In the genomic region with DNA sequence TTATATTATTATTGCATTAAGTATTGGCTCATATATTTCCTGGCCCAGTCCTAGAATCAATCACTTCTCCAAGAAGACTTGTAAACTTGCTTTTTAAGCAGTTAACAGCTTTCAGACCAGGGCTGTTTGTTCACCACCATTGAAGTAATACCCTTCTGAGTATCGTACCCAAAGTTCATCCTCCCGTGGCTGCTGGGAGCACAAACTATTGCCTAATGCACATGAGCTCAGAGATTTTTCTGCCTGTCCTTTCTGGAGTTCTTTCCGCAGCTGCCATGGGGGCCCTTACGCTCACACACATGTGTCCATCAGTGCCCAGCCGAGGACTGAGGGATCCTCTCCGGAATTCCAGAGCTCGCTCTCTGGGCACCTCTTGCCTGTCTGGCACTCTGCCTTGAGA, we compare ENCODE assay signal across 24 cellular contexts. TPM values are rescaled to one million over a fixed set of nuclear protein-coding genes. Genes with fewer than 3 reads are reported as not detected.
"Had no signal": no experiment of that assay in that cellular context is flagged by ENCODE, and none has a peak within 500 bp of the region (broad histone marks: within the 10 kb centered on the region; RNA-seq: fewer than 3 reads in every experiment).

No MANE protein-coding gene starts in this region.

- H3K4me1 Mint-ChIP-seq: endodermal cell, immature natural killer cell had no signal

- DNase-seq: colonic mucosa; cortex of kidney; effector CD8-positive, alpha-beta T cell; effector memory CD8-positive, alpha-beta T cell; endodermal cell; erythroblast; foreskin keratinocyte; heart left ventricle; hypothalamus; immature natural killer cell; left cardiac atrium; left lung; left ventricle myocardium superior; lower lobe of right lung; mammary epithelial cell; mesendoderm; midbrain; naive thymus-derived CD4-positive, alpha-beta T cell had no signal

- H3K36me3 Mint-ChIP-seq: immature natural killer cell; memory B cell; naive thymus-derived CD4-positive, alpha-beta T cell had no signal

- H3K9me3 ChIP-seq: colonic mucosa, gastroesophageal sphincter, left lung, lower lobe of right lung had no signal

- H3K27me3 Mint-ChIP-seq: dendritic cell treated with granulocyte-macrophage colony-stimulating factor and Interleukin-4, amounts not matched to agents 40 ng/mL and 50 ng/mL, for 4 days had no signal

- H3K4me2 ChIP-seq: hepatocyte had no signal

- H3K4me1 ChIP-seq: colonic mucosa, foreskin keratinocyte, gastroesophageal sphincter, left lung, lower lobe of right lung had no signal

- H3K4me3 Mint-ChIP-seq: dendritic cell treated with granulocyte-macrophage colony-stimulating factor and Interleukin-4, amounts not matched to agents 40 ng/mL and 50 ng/mL, for 4 days; effector memory CD8-positive, alpha-beta T cell; endodermal cell; immature natural killer cell; memory B cell; naive thymus-derived CD4-positive, alpha-beta T cell had no signal

- H3K27ac ChIP-seq: colonic mucosa, epithelial cell of prostate, foreskin keratinocyte, gastroesophageal sphincter, heart left ventricle, hepatocyte, left lung, lower lobe of right lung had no signal

- H3K36me3 ChIP-seq: colonic mucosa, gastroesophageal sphincter, heart left ventricle, left lung, lower lobe of right lung had no signal

- H3K9me3 Mint-ChIP-seq: dendritic cell treated with granulocyte-macrophage colony-stimulating factor and Interleukin-4, amounts not matched to agents 40 ng/mL and 50 ng/mL, for 4 days; effector memory CD8-positive, alpha-beta T cell; endodermal cell; immature natural killer cell; memory B cell had no signal

- H3K79me2 ChIP-seq: hepatocyte had no signal

- H3K27ac Mint-ChIP-seq: dendritic cell treated with granulocyte-macrophage colony-stimulating factor and Interleukin-4, amounts not matched to agents 40 ng/mL and 50 ng/mL, for 4 days; effector memory CD8-positive, alpha-beta T cell; endodermal cell; immature natural killer cell; memory B cell; naive thymus-derived CD4-positive, alpha-beta T cell had no signal

- H3K4me3 ChIP-seq: colonic mucosa, gastroesophageal sphincter, heart left ventricle, hepatocyte, left lung, lower lobe of right lung had no signal

- H2AFZ ChIP-seq: hepatocyte had no signal

- ATAC-seq: effector memory CD8-positive, alpha-beta T cell; esophagus mucosa; foreskin keratinocyte; gastroesophageal sphincter; heart left ventricle; left cardiac atrium; left ventricle myocardium superior; naive thymus-derived CD4-positive, alpha-beta T cell had no signal

- H3K27me3 ChIP-seq: colonic mucosa, foreskin keratinocyte, gastroesophageal sphincter, heart left ventricle, hepatocyte, left lung had no signal

RNA-seq across cellular contexts. Expression of a gene that starts 51.6 kb away (rescaled TPM):
- polyA plus RNA-seq: naive thymus-derived CD4-positive, alpha-beta T cell had no signal
